In genomic region chr1:91949356-91949699, GRCh38 we compare ENCODE assay signal across 27 cellular contexts. TPM values are rescaled to one million over a fixed set of nuclear protein-coding genes. Genes with fewer than 3 reads are reported as not detected.
A peak's percentile ranks its signal among the peaks of the same experiment; 100 is the strongest.
DNase-seq lines count a peak whose midpoint lies in the region; ATAC-seq and TF ChIP-seq lines count a peak whose summit lies in the region.
"Had no signal": no experiment of that assay in that cellular context is flagged by ENCODE, and none has a peak within 500 bp of the region (broad histone marks: within the 10 kb centered on the region; RNA-seq: fewer than 3 reads in every experiment).

TSS of gene BRDT (plus strand) at chr1:91949401. CDS start at chr1:91962755, 13,354 bp downstream.

- no peaks in the 10 kb centered on the region for H3K9me3 Mint-ChIP-seq in activated CD4-positive, alpha-beta T cell treated with anti-CD3 and anti-CD28 coated beads for 36 hours (ENCODE audit: low read depth)
- H3K9me3 Mint-ChIP-seq in GM23338, result no peaks in the 10 kb centered on the region
- peaks cover 4% of the 10 kb centered on the region for H3K9me3 Mint-ChIP-seq in activated T-helper 17 cell treated with anti-CD3 and anti-CD28 coated beads, Interleukin-2, amount 50 U/mL, for 72 hours
- H3K9me3 Mint-ChIP-seq in natural killer cell, result no peaks in the 10 kb centered on the region
- H3K9me3 Mint-ChIP-seq: nephron had no signal

- no peaks in the 10 kb centered on the region for H3K27me3 Mint-ChIP-seq in activated CD4-positive, alpha-beta T cell treated with anti-CD3 and anti-CD28 coated beads for 36 hours
- peaks cover 3% of the 10 kb centered on the region for H3K27me3 Mint-ChIP-seq in GM23338 (ENCODE audit: insufficient read depth, low read depth, poor library complexity)
- no peaks in the 10 kb centered on the region for H3K27me3 Mint-ChIP-seq in activated T-helper 17 cell treated with anti-CD3 and anti-CD28 coated beads, Interleukin-2, amount 50 U/mL, for 72 hours
- H3K27me3 Mint-ChIP-seq in natural killer cell (ENCODE audit: low read depth in 2 of 2), result peaks cover 0 to 5% of the 10 kb centered on the region in 2 donors
- H3K27me3 Mint-ChIP-seq: progenitor cell of endocrine pancreas had no signal

- TF ChIP-seq CTCF in GM23338 (conservative IDR thresholded peaks at IDR 0.05; ENCODE audit: low read depth in 2 of 2) (no peak), natural killer cell (IDR thresholded peaks at IDR 0.05) (no peak), adrenal gland (IDR thresholded peaks at IDR 0.05) (no peak)

- no peaks in the 10 kb centered on the region for H4K20me1 ChIP-seq in GM23338 (replicated peaks; ENCODE audit: insufficient read depth)

- H3K27ac ChIP-seq in GM23338 (ENCODE audit: low read depth) (no peak within 1 kb of the TSS), adrenal gland (no peak within 1 kb of the TSS)
- H3K27ac ChIP-seq: esophagus muscularis mucosa, vagina had no signal

- H3K36me3 Mint-ChIP-seq in activated CD4-positive, alpha-beta T cell treated with anti-CD3 and anti-CD28 coated beads for 36 hours (ENCODE audit: low read depth), result no peaks in the 10 kb centered on the region
- H3K36me3 Mint-ChIP-seq in GM23338 (ENCODE audit: low read depth) (no peaks in the 10 kb centered on the region; the same call in 2 of the 3 replicates), natural killer cell (no peaks in the 10 kb centered on the region)
- H3K36me3 Mint-ChIP-seq in activated T-helper 17 cell treated with anti-CD3 and anti-CD28 coated beads, Interleukin-2, amount 50 U/mL, for 72 hours (ENCODE audit: low read depth), result no peaks in the 10 kb centered on the region

- H3K27me3 ChIP-seq in GM23338 (ENCODE audit: insufficient read depth), result no peaks in the 10 kb centered on the region
- no peaks in the 10 kb centered on the region for H3K27me3 ChIP-seq in adrenal gland
- H3K27me3 ChIP-seq: esophagus muscularis mucosa, vagina had no signal

- H3K36me3 ChIP-seq in GM23338 (ENCODE audit: insufficient read depth), result no peaks in the 10 kb centered on the region
- H3K36me3 ChIP-seq in adrenal gland (replicated peaks in 1 of 2), result no peaks in the 10 kb centered on the region
- H3K36me3 ChIP-seq: esophagus muscularis mucosa, vagina had no signal

- no peaks in the 10 kb centered on the region for H3K9me3 ChIP-seq in adrenal gland (replicated peaks in 1 of 3)
- H3K9me3 ChIP-seq: esophagus muscularis mucosa, vagina had no signal

- no peak within 1 kb of the TSS for H3K4me2 ChIP-seq in GM23338

- peak within 1 kb of the TSS; percentile 30 for H3K4me3 Mint-ChIP-seq in activated CD4-positive, alpha-beta T cell treated with anti-CD3 and anti-CD28 coated beads for 36 hours
- H3K4me3 Mint-ChIP-seq in GM23338 (no peak within 1 kb of the TSS), natural killer cell (peak within 1 kb of the TSS; percentile 87)
- peak within 1 kb of the TSS; percentile 70 for H3K4me3 Mint-ChIP-seq in activated T-helper 17 cell treated with anti-CD3 and anti-CD28 coated beads, Interleukin-2, amount 50 U/mL, for 72 hours
- H3K4me3 Mint-ChIP-seq: nephron had no signal

- H3K27ac Mint-ChIP-seq in activated CD4-positive, alpha-beta T cell treated with anti-CD3 and anti-CD28 coated beads for 36 hours, result peak within 1 kb of the TSS; percentile 33
- H3K27ac Mint-ChIP-seq in GM23338 (no peak within 1 kb of the TSS), natural killer cell (peak within 1 kb of the TSS; percentile 70 to 81)
- peak within 1 kb of the TSS; percentile 69 for H3K27ac Mint-ChIP-seq in activated T-helper 17 cell treated with anti-CD3 and anti-CD28 coated beads, Interleukin-2, amount 50 U/mL, for 72 hours
- H3K27ac Mint-ChIP-seq: nephron, progenitor cell of endocrine pancreas had no signal

- H2AFZ ChIP-seq in GM23338, result peak within 1 kb of the TSS; percentile 95

- peaks cover 15% of the 10 kb centered on the region for H3K4me1 Mint-ChIP-seq in activated CD4-positive, alpha-beta T cell treated with anti-CD3 and anti-CD28 coated beads for 36 hours
- peaks cover under 1% of the 10 kb centered on the region; the same call in 1 of the 3 replicates for H3K4me1 Mint-ChIP-seq in GM23338
- peaks cover 16% of the 10 kb centered on the region for H3K4me1 Mint-ChIP-seq in activated T-helper 17 cell treated with anti-CD3 and anti-CD28 coated beads, Interleukin-2, amount 50 U/mL, for 72 hours
- H3K4me1 Mint-ChIP-seq in natural killer cell, result peaks cover 15 to 26% of the 10 kb centered on the region in 2 donors
- H3K4me1 Mint-ChIP-seq: nephron had no signal

- H3K4me1 ChIP-seq in GM23338 (ENCODE audit: insufficient read depth) (no peaks in the 10 kb centered on the region; the same call in 1 of the 2 replicates), adrenal gland (replicated peaks in 1 of 2) (no peaks in the 10 kb centered on the region)
- H3K4me1 ChIP-seq: esophagus muscularis mucosa, vagina had no signal

- no peak for TF ChIP-seq POLR2A in adrenal gland (IDR thresholded peaks at IDR 0.05)

- intact Hi-C loops in activated CD4-positive, alpha-beta T cell treated with anti-CD3 and anti-CD28 coated beads for 36 hours (cut with DNase I, micrococcal nuclease), result no loop called here
- intact Hi-C loops in natural killer cell (cut with micrococcal nuclease) (no loop called here), adrenal gland (cut with DNase I) (loop anchor here in 1 of 2 donors (10.0 kb wide), 1 partner anchor 145 kb away; no protein-coding TSS in a partner anchor)

- no peak within 1 kb of the TSS for H3K4me3 ChIP-seq in GM23338
- H3K4me3 ChIP-seq in adrenal gland, result no peak within 1 kb of the TSS
- H3K4me3 ChIP-seq: esophagus muscularis mucosa, GM12878, vagina had no signal

- H3K9me2 ChIP-seq in GM23338 (ENCODE audit: insufficient read depth), result no peaks in the 10 kb centered on the region

- H3F3A ChIP-seq in GM23338 (replicated peaks; ENCODE audit: low read depth), result no peaks in the 10 kb centered on the region

- POLR2A ChIA-PET in activated CD4-positive, alpha-beta T cell treated with anti-CD3 and anti-CD28 coated beads for 36 hours (lab: Charles Lee), result no interaction called here

- WGBS in adrenal gland, 4 donors, result 87 to 91% (median 89%) methylated on average over 22 to 23 of the region's 23 CpGs

- ATAC-seq in activated CD4-positive, alpha-beta T cell treated with anti-CD3 and anti-CD28 coated beads for 36 hours, result no peak
- ATAC-seq in GM23338, result no peak
- no peak for ATAC-seq in activated T-helper 17 cell treated with anti-CD3 and anti-CD28 coated beads, Interleukin-2, amount 50 U/mL, for 72 hours (replicated peaks)
- no peak for ATAC-seq in natural killer cell
- ATAC-seq: GM12878, HCT116, left cardiac atrium, PC-3 had no signal

- no peak for DNase-seq in activated CD4-positive, alpha-beta T cell treated with anti-CD3 and anti-CD28 coated beads for 36 hours
- DNase-seq in activated CD4-positive, alpha-beta T cell treated with anti-CD3 and anti-CD28 coated beads for 48 hours, result no peak
- DNase-seq in GM23338 (ENCODE audit: low spot score), result no peak
- DNase-seq in natural killer cell, result no peak
- no peak for DNase-seq in adrenal gland
- no peak for DNase-seq in GOT3 (lab: John Stamatoyannopoulos, UW)
- DNase-seq in Ammon's horn (ENCODE audit: low spot score), result no peak
- DNase-seq: DMS 273 treated with DMSO at 0.1 percent for 48 hours; GF-D8; left cardiac atrium; mesenchymal stem cell; NCI-H1694; PC-3; SIG-M5; stimulated activated CD4-positive, alpha-beta T cell treated with anti-CD3 and anti-CD28 coated beads, Interleukin-4, amount 100 ng/mL, for 1 hour; T1000 had no signal

- CTCF ChIA-PET in activated CD4-positive, alpha-beta T cell treated with anti-CD3 and anti-CD28 coated beads for 36 hours (lab: Charles Lee), result no interaction called here

- no peaks in the 10 kb centered on the region for H3K79me2 ChIP-seq in GM23338 (replicated peaks; ENCODE audit: insufficient read depth)

TF ChIP-seq in GM23338, 12 proteins besides CTCF, POLR2A, EP300 and RAD21:
- TF ChIP-seq ZNF331 (CRISPR knock-in tag; IDR thresholded peaks at IDR 0.05; ENCODE audit: low read depth) (no peak), REST (IDR thresholded peaks at IDR 0.05; ENCODE audit: unreplicated experiment) (no peak), EZH2 (IDR thresholded peaks at IDR 0.05; ENCODE audit: low read depth, unreplicated experiment) (no peak), JUNB (IDR thresholded peaks at IDR 0.05; ENCODE audit: unreplicated experiment) (no peak), NANOG (IDR thresholded peaks at IDR 0.05; ENCODE audit: borderline replicate concordance) (no peak)

RNA-seq across cellular contexts. Expression of gene BRDT, which starts in this region (rescaled TPM):
- not detected for total RNA-seq in activated CD4-positive, alpha-beta T cell treated with anti-CD3 and anti-CD28 coated beads for 36 hours
- total RNA-seq in GM23338 (2014; rRNA removed; shearing (Covaris generic)), result 0.19 and 0.80 TPM in 2 replicates
- polyA plus RNA-seq in GM23338 (2016; fragmentation: Nextera tagmentation; extraction: Ambion mirVana), result 0.12 and 0.58 TPM in 2 replicates
- not detected for total RNA-seq in activated T-helper 17 cell treated with anti-CD3 and anti-CD28 coated beads, Interleukin-2, amount 50 U/mL, for 72 hours
- not detected for total RNA-seq in natural killer cell
- total RNA-seq in adrenal gland, result not detected
- polyA plus RNA-seq in adrenal gland, result not detected
- total RNA-seq: A172, cardiac septum, esophagus muscularis mucosa, left cardiac atrium, PC-3, progenitor cell of endocrine pancreas, skeletal muscle tissue, vagina had no signal
- polyA plus RNA-seq: BJ had no signal
